In genomic region chr17:4676777-4677176, GRCh38 we compare ENCODE assay signal across 20 cellular contexts. TPM values are rescaled to one million over a fixed set of nuclear protein-coding genes. Genes with fewer than 3 reads are reported as not detected.
DNase-seq lines count a peak whose midpoint lies in the region; ATAC-seq and TF ChIP-seq lines count a peak whose summit lies in the region.
"Had no signal": no experiment of that assay in that cellular context is flagged by ENCODE, and none has a peak within 500 bp of the region (broad histone marks: within the 10 kb centered on the region; RNA-seq: fewer than 3 reads in every experiment).

No MANE protein-coding gene starts in this region.

- no peak for DNase-seq in activated T-cell treated with anti-CD3 and anti-CD28 coated beads, Interleukin-2, amount 50 U/mL, for 24 hours
- DNase-seq in activated T-cell treated with anti-CD3 and anti-CD28 coated beads, Interleukin-2, amount 50 U/mL, for 1 hour: no peak
- peak; percentile 52 for DNase-seq in left ventricle myocardium superior
- no peak for DNase-seq in cardiac septum (ENCODE audit: low spot score)
- DNase-seq in IMR-90: no peak
- DNase-seq in endothelial cell (ENCODE audit: low spot score): no peak
- no peak for DNase-seq in mucosa of gallbladder (ENCODE audit: low spot score)
- no peak for DNase-seq in NCI-H2107 (lab: John Stamatoyannopoulos, UW)
- DNase-seq: 8988T; Calu3; CD8-positive, alpha-beta T cell; DMS79 treated with DMSO at 0.1 percent for 48 hours; GF-D8; GOT3; H7; HFFc6 had no signal

- dilution Hi-C loops in IMR-90 (cut with HindIII; ENCODE audit: low sequenced_read_pairs, unreplicated experiment): no loop called here

- no peak overlapping the region for H4K5ac ChIP-seq in IMR-90 (ENCODE audit: low read depth, low read length)

- H3K36me3 ChIP-seq in IMR-90 (ENCODE audit: control insufficient read depth, insufficient read depth, low read length): peaks cover 46% of the 10 kb centered on the region

- peaks cover 21% of the 10 kb centered on the region for H3K4me1 Mint-ChIP-seq in activated T-cell treated with anti-CD3 and anti-CD28 coated beads, Interleukin-2, amount 50 U/mL, for 24 hours (ENCODE audit: low read depth)
- H3K4me1 Mint-ChIP-seq in endothelial cell (ENCODE audit: unreplicated experiment): peaks cover 25% of the 10 kb centered on the region

- peak; percentile 44 for ATAC-seq in left ventricle myocardium superior
- ATAC-seq in IMR-90 (ENCODE audit: low read depth): no peak
- ATAC-seq: CD8-positive, alpha-beta T cell; HCT116 had no signal

- H3K9ac ChIP-seq in IMR-90 (ENCODE audit: low read depth, low read length): no peak overlapping the region

- H3K27ac ChIP-seq in IMR-90 (ENCODE audit: insufficient read depth, low read length): no peak overlapping the region

- H4K20me1 ChIP-seq in IMR-90 (ENCODE audit: insufficient read depth, low read length): peaks cover 32% of the 10 kb centered on the region

- H4K91ac ChIP-seq in IMR-90 (ENCODE audit: insufficient read depth, low read depth, low read length): no peak overlapping the region

- no peak overlapping the region for H3K18ac ChIP-seq in IMR-90 (ENCODE audit: low read depth, low read length)

- H3K23ac ChIP-seq in IMR-90 (ENCODE audit: low read depth, low read length): no peak overlapping the region

- H4K8ac ChIP-seq in IMR-90 (ENCODE audit: low read depth in 2 of 2, low read length in 2 of 2): no peak overlapping the region

- no peak overlapping the region for H3K14ac ChIP-seq in IMR-90 (replicated peaks; ENCODE audit: low read depth, low read length)

- BruUV-seq in IMR-90 (replicated peaks; lab: Mats Ljungman, UMichigan): no TSS peak

- H3K4me3 Mint-ChIP-seq in activated T-cell treated with anti-CD3 and anti-CD28 coated beads, Interleukin-2, amount 50 U/mL, for 24 hours: no peak overlapping the region
- no peak overlapping the region for H3K4me3 Mint-ChIP-seq in endothelial cell (ENCODE audit: unreplicated experiment)
- H3K4me3 Mint-ChIP-seq: CD8-positive, alpha-beta T cell; HFFc6 had no signal

- H3K27me3 Mint-ChIP-seq in activated T-cell treated with anti-CD3 and anti-CD28 coated beads, Interleukin-2, amount 50 U/mL, for 24 hours: no peaks in the 10 kb centered on the region
- peaks cover 4% of the 10 kb centered on the region for H3K27me3 Mint-ChIP-seq in endothelial cell (ENCODE audit: unreplicated experiment)

- H3K9me3 Mint-ChIP-seq in activated T-cell treated with anti-CD3 and anti-CD28 coated beads, Interleukin-2, amount 50 U/mL, for 24 hours: no peaks in the 10 kb centered on the region
- H3K9me3 Mint-ChIP-seq in endothelial cell (ENCODE audit: unreplicated experiment): no peaks in the 10 kb centered on the region
- H3K9me3 Mint-ChIP-seq: CD8-positive, alpha-beta T cell; HFFc6 had no signal

- H2AK9ac ChIP-seq in IMR-90 (replicated peaks; ENCODE audit: low read depth, low read length, poor library complexity): peak overlapping the region; percentile 10

- H3K4me2 ChIP-seq in IMR-90 (ENCODE audit: low read depth, low read length): no peak overlapping the region
- H3K4me2 ChIP-seq: BLaER1 treated with 17β-estradiol and CSF1 and Interleukin-3, amounts not matched to agents 10 nM and 100 nM had no signal

- TF ChIP-seq CTCF in IMR-90 (conservative IDR thresholded peaks at IDR 0.05; ENCODE audit: low read depth, low read length): no peak
- TF ChIP-seq CTCF in endothelial cell (IDR thresholded peaks at IDR 0.05; ENCODE audit: unreplicated experiment): no peak

- H2BK5ac ChIP-seq in IMR-90 (ENCODE audit: low read depth, low read length, poor library complexity, severe bottlenecking): no peak overlapping the region

- intact Hi-C loops in left ventricle myocardium superior (cut with micrococcal nuclease): no loop called here
- intact Hi-C loops in cardiac septum (cut with DNase I): no loop called here
- intact Hi-C loops in IMR-90 (cut with micrococcal nuclease): no loop called here

- no peak overlapping the region for H2BK20ac ChIP-seq in IMR-90 (ENCODE audit: low read depth, low read length)

- CTCF ChIA-PET in IMR-90 (lab: Yijun Ruan, JAX): no interaction called here

- TF ChIP-seq RAD21 in IMR-90 (IDR thresholded peaks at IDR 0.05; ENCODE audit: low read length): no peak

- H3K4ac ChIP-seq in IMR-90 (ENCODE audit: low read depth, low read length): no peak overlapping the region

- H2AFZ ChIP-seq in IMR-90 (replicated peaks; ENCODE audit: low read length, poor library complexity): no peak overlapping the region

- H3K9me3 ChIP-seq in IMR-90 (ENCODE audit: control insufficient read depth, insufficient read depth, low read length): no peaks in the 10 kb centered on the region
- H3K9me3 ChIP-seq: BLaER1 treated with 17β-estradiol and CSF1 and Interleukin-3, amounts not matched to agents 10 nM and 100 nM had no signal

- no peak overlapping the region for H3K4me3 ChIP-seq in IMR-90 (ENCODE audit: insufficient read depth, low read depth, low read length)
- H3K4me3 ChIP-seq: BLaER1 treated with 17β-estradiol and CSF1 and Interleukin-3, amounts not matched to agents 10 nM and 100 nM had no signal

- POLR2A ChIA-PET in IMR-90 (lab: Charles Lee; ENCODE audit: unreplicated experiment): no interaction called here

- peaks cover 98% of the 10 kb centered on the region for H3K36me3 Mint-ChIP-seq in activated T-cell treated with anti-CD3 and anti-CD28 coated beads, Interleukin-2, amount 50 U/mL, for 24 hours (ENCODE audit: low read depth)
- peaks cover 54% of the 10 kb centered on the region for H3K36me3 Mint-ChIP-seq in endothelial cell (ENCODE audit: low read depth, unreplicated experiment)

- peaks cover 0 to 10% of the 10 kb centered on the region in 2 experiments; a peak in 2 of 4 replicates for H3K79me1 ChIP-seq in IMR-90 (ENCODE audit: low read depth in 1 of 2, low read length in 2 of 2)

- TF ChIP-seq POLR2A in IMR-90 (IDR thresholded peaks at IDR 0.05; ENCODE audit: low read depth, low read length): no peak

- 81% methylated on average over 5 of the region's 7 CpGs; no CpG with 5 or more reads in 1 of the 2 experiments for WGBS in IMR-90 (ENCODE audit: extremely low coverage in 2 of 2, insufficient read length in 1 of 2), 2 experiments

- H3K4me1 ChIP-seq in IMR-90 (ENCODE audit: control insufficient read depth, insufficient read depth, low read length): peaks cover 12% of the 10 kb centered on the region

- in situ Hi-C loops in IMR-90 (cut with MboI; ENCODE audit: low sequenced_read_pairs): no loop called here

- H2BK15ac ChIP-seq in IMR-90 (ENCODE audit: low read depth, low read length): no peak overlapping the region

- no peaks in the 10 kb centered on the region for H3K27me3 ChIP-seq in IMR-90 (ENCODE audit: control insufficient read depth, insufficient read depth, low read length)
- H3K27me3 ChIP-seq: BLaER1 treated with 17β-estradiol and CSF1 and Interleukin-3, amounts not matched to agents 10 nM and 100 nM had no signal

- H3K56ac ChIP-seq in IMR-90 (ENCODE audit: extremely low read depth, insufficient read depth, low read length): no peak overlapping the region

- peak overlapping the region; percentile 72 for H3K27ac Mint-ChIP-seq in activated T-cell treated with anti-CD3 and anti-CD28 coated beads, Interleukin-2, amount 50 U/mL, for 24 hours
- H3K27ac Mint-ChIP-seq in endothelial cell (ENCODE audit: unreplicated experiment): peak overlapping the region; percentile 89
- H3K27ac Mint-ChIP-seq: CD8-positive, alpha-beta T cell; HFFc6 had no signal

- no peak overlapping the region for H2BK120ac ChIP-seq in IMR-90 (ENCODE audit: low read depth, low read length)

- H2AK5ac ChIP-seq in IMR-90 (ENCODE audit: low read depth, low read length): no peak overlapping the region

- H3K9me1 ChIP-seq in IMR-90 (ENCODE audit: insufficient read depth, low read length): peaks cover 15% of the 10 kb centered on the region

TF ChIP-seq in IMR-90, 13 proteins besides CTCF, POLR2A, EP300 and RAD21 (continues in another document):
- TF ChIP-seq FOS (IDR thresholded peaks at IDR 0.05; ENCODE audit: low read depth, low read length): no peak
- no peak for TF ChIP-seq SMC3 (IDR thresholded peaks at IDR 0.05; ENCODE audit: low read depth, low read length)
- TF ChIP-seq NFE2L2 (IDR thresholded peaks at IDR 0.05; ENCODE audit: low read depth, low read length): no peak
- no peak for TF ChIP-seq RFX5 (IDR thresholded peaks at IDR 0.05; ENCODE audit: low read depth, low read length)
- TF ChIP-seq CHD1 (IDR thresholded peaks at IDR 0.05; ENCODE audit: low read depth, low read length): no peak
- no peak for TF ChIP-seq MAFK (IDR thresholded peaks at IDR 0.05; ENCODE audit: low read depth, low read length)

RNA-seq across cellular contexts. Expression of gene PELP1, which starts 27.2 kb away (rescaled TPM):
- 36.8 TPM for total RNA-seq in left ventricle myocardium superior
- 36.4 TPM for total RNA-seq in cardiac septum
- 6.3 and 9.2 TPM in 2 replicates for total RNA-seq in IMR-90 (2012; rRNA removed)
- polyA plus RNA-seq in IMR-90 (2012; rRNA removed): 20.8 and 24.0 TPM in 2 replicates
- polyA plus RNA-seq in IMR-90 (2012; cell fraction: cytosol; rRNA removed): 12.1 and 15.4 TPM in 2 replicates
- 47.9 and 79.2 TPM in 2 replicates for polyA plus RNA-seq in IMR-90 (2012; cell fraction: nucleus; rRNA removed; ENCODE audit: low replicate concordance)
- total RNA-seq in endothelial cell (ENCODE audit: unreplicated experiment): 118 TPM
- 56.4 TPM for total RNA-seq in mucosa of gallbladder

RNA-seq across cellular contexts. Expression of gene ARRB2, which starts 33.7 kb away (rescaled TPM):
- 35.0 TPM for total RNA-seq in left ventricle myocardium superior
- total RNA-seq in cardiac septum: 20.8 TPM
- 3.9 and 6.1 TPM in 2 replicates for total RNA-seq in IMR-90 (2012; rRNA removed)
- 10.6 and 12.5 TPM in 2 replicates for polyA plus RNA-seq in IMR-90 (2012; rRNA removed)
- polyA plus RNA-seq in IMR-90 (2012; cell fraction: cytosol; rRNA removed): 6.2 and 8.6 TPM in 2 replicates
- polyA plus RNA-seq in IMR-90 (2012; cell fraction: nucleus; rRNA removed; ENCODE audit: low replicate concordance): 17.0 and 18.2 TPM in 2 replicates
- total RNA-seq in endothelial cell (ENCODE audit: unreplicated experiment): 51.1 TPM
- 94.6 TPM for total RNA-seq in mucosa of gallbladder

RNA-seq across cellular contexts. Expression of gene ALOX15, which starts 35.3 kb away (rescaled TPM):
- total RNA-seq in left ventricle myocardium superior: 4.5 TPM
- 0.35 TPM for total RNA-seq in cardiac septum
- not detected in 2 replicates for total RNA-seq in IMR-90 (2012; rRNA removed)
- polyA plus RNA-seq in IMR-90 (2012; rRNA removed): not detected in 2 replicates
- 0.01 TPM in 1 of 2 replicates, not detected in the other for polyA plus RNA-seq in IMR-90 (2012; cell fraction: cytosol; rRNA removed)
- 0.02 TPM in 2 replicates for polyA plus RNA-seq in IMR-90 (2012; cell fraction: nucleus; rRNA removed; ENCODE audit: low replicate concordance)
- total RNA-seq in endothelial cell (ENCODE audit: unreplicated experiment): 17.0 TPM
- 0.49 TPM for total RNA-seq in mucosa of gallbladder
- total RNA-seq: A673; CD8-positive, alpha-beta T cell; HFFc6 had no signal
- polyA plus RNA-seq: AG04450 had no signal

RNA-seq across cellular contexts. Expression of gene MED11, which starts 54.5 kb away (rescaled TPM):
- total RNA-seq in left ventricle myocardium superior: 18.0 TPM
- total RNA-seq in cardiac septum: 19.9 TPM
- total RNA-seq in IMR-90 (2012; rRNA removed): 9.9 and 10.3 TPM in 2 replicates
- 23.3 and 24.1 TPM in 2 replicates for polyA plus RNA-seq in IMR-90 (2012; rRNA removed)
- 25.5 and 30.9 TPM in 2 replicates for polyA plus RNA-seq in IMR-90 (2012; cell fraction: cytosol; rRNA removed)
- polyA plus RNA-seq in IMR-90 (2012; cell fraction: nucleus; rRNA removed; ENCODE audit: low replicate concordance): 10.3 and 13.5 TPM in 2 replicates
- 10.5 TPM for total RNA-seq in endothelial cell (ENCODE audit: unreplicated experiment)
- total RNA-seq in mucosa of gallbladder: 25.6 TPM
